Comparison of ENCODE assay signal across 9 cellular contexts in genomic region chr6:118639054-118639964, GRCh38. TPM values are rescaled to one million over a fixed set of nuclear protein-coding genes. Genes with fewer than 3 reads are reported as not detected.
DNase-seq lines count a peak whose midpoint lies in the region; ATAC-seq, FAIRE-seq and TF ChIP-seq lines count a peak whose summit lies in the region.
"Had no signal": no experiment of that assay in that cellular context is flagged by ENCODE, and none has a peak within 500 bp of the region (broad histone marks: within the 10 kb centered on the region; RNA-seq: fewer than 3 reads in every experiment).

No MANE protein-coding gene starts in this region.

- no peaks in the 10 kb centered on the region for H4K20me1 ChIP-seq in GM12878 (ENCODE audit: control insufficient read depth, insufficient read depth)

- WGBS in GM12878 (ENCODE audit: insufficient coverage, insufficient replicate concordance, low lambda C conversion rate, missing lambda C conversion rate), result 61% methylated on average over 4 of the region's 4 CpGs

- SMC1A ChIA-PET in GM12878 (lab: Charles Lee; ENCODE audit: uncharacterized antibody, unreplicated experiment), result interaction anchor here (0.6 to 1.1 kb wide), 7 partner anchors 10 to 96 kb away, joined by 3 to 5 read pairs (median 3); no protein-coding TSS in a partner anchor

- FAIRE-seq in GM12878 (lab: Jason Lieb, UNC), result peak; percentile 96

- RAD21 ChIA-PET in GM12878 (lab: Charles Lee; ENCODE audit: unreplicated experiment), result interaction anchor here (0.8 to 1.4 kb wide), 2 partner anchors 41 to 67 kb away, joined by 3 to 5 read pairs; no protein-coding TSS in a partner anchor

- DNase-seq in GM20000 (ENCODE audit: low spot score) (peak; percentile 23), GM12878 (ENCODE audit: low read depth, low spot score) (no peak), putamen (ENCODE audit: low spot score) (no peak), tibial artery (no peak)
- DNase-seq in activated effector memory CD4-positive, alpha-beta T cell treated with Interleukin-2 at 50 U/mL for 16 hours, result no peak
- no peak for DNase-seq in effector memory CD4-positive, alpha-beta T cell
- DNase-seq: NCI-H187 treated with DMSO at 0.1 percent for 48 hours had no signal

- peak; percentile 50 for ATAC-seq in GM18499 (IDR thresholded peaks at IDR 0.05; ENCODE audit: insufficient read depth, unreplicated experiment)
- peak; percentile 81 for ATAC-seq in HG03135 (IDR thresholded peaks at IDR 0.05; ENCODE audit: unreplicated experiment)
- peak; percentile 86 for ATAC-seq in GM12878

- POLR2A ChIA-PET in GM12878 (lab: Charles Lee), result interaction anchor here (0.5 to 1.5 kb wide), 2 partner anchors 12 to 70 kb away, joined by 4 to 5 read pairs; partner anchors contain the start of gene CEP85L

- H3K9me3 ChIP-seq in GM12878 (replicated peaks; ENCODE audit: control insufficient read depth, insufficient read depth, low read length) (no peaks in the 10 kb centered on the region), tibial artery (no peaks in the 10 kb centered on the region)
- no peaks in the 10 kb centered on the region for H3K9me3 ChIP-seq in effector memory CD4-positive, alpha-beta T cell (ENCODE audit: control insufficient read depth, low read length)

- peaks cover 5% of the 10 kb centered on the region; the same call in 1 of the 2 replicates for H3K4me1 ChIP-seq in GM12878 (ENCODE audit: control insufficient read depth, insufficient read depth, low read length)
- H3K4me1 ChIP-seq in tibial artery, result peaks cover 0 to 7% (median 0%) of the 10 kb centered on the region in 4 donors
- peaks cover 9% of the 10 kb centered on the region for H3K4me1 ChIP-seq in effector memory CD4-positive, alpha-beta T cell (ENCODE audit: control insufficient read depth, insufficient read depth, low read length, poor library complexity, severe bottlenecking)

- no peak for TF ChIP-seq RAD21 in GM12878 (IDR thresholded peaks at IDR 0.05; ENCODE audit: insufficient read depth, low read depth, low read length)

- H3K4me3 ChIP-seq in GM12878 (no peak overlapping the region), tibial artery (no peak overlapping the region)
- no peak overlapping the region for H3K4me3 ChIP-seq in effector memory CD4-positive, alpha-beta T cell (ENCODE audit: insufficient read depth, low read depth, low read length, poor library complexity, severe bottlenecking)

- no peak overlapping the region for H3K9ac ChIP-seq in GM12878 (ENCODE audit: control insufficient read depth, insufficient read depth, low read length)

- CTCF ChIA-PET in GM12878 (lab: Yijun Ruan, JAX), result interaction anchor here (0.6 to 1.8 kb wide), 6 partner anchors 12 to 965 kb away, joined by 3 to 5 read pairs (median 4); partner anchors contain the start of gene CEP85L

- H3K36me3 ChIP-seq in GM12878 (ENCODE audit: control insufficient read depth in 2 of 2, insufficient read depth in 2 of 2, low read length in 1 of 2) (no peaks in the 10 kb centered on the region), tibial artery (no peaks in the 10 kb centered on the region)
- no peaks in the 10 kb centered on the region for H3K36me3 ChIP-seq in effector memory CD4-positive, alpha-beta T cell (ENCODE audit: control insufficient read depth, insufficient read depth, low read length)

- no peak for TF ChIP-seq EP300 in GM12878 (IDR thresholded peaks at IDR 0.05; ENCODE audit: borderline replicate concordance in 1 of 2, control insufficient read depth in 1 of 2, low read depth in 2 of 2, low read length in 2 of 2)

- peaks cover 19% of the 10 kb centered on the region for H3K79me2 ChIP-seq in GM12878 (ENCODE audit: control insufficient read depth, insufficient read depth, low read length)

- no peak for TF ChIP-seq POLR2A in GM12878 (IDR thresholded peaks at IDR 0.05; ENCODE audit: low read depth, low read length)

- intact Hi-C loops in GM12878 (cut with micrococcal nuclease; ENCODE audit: unreplicated experiment) (no loop called here), tibial artery (cut with DNase I; ENCODE audit: low total_unique reads) (no loop called here)

- H3K27me3 ChIP-seq in GM12878 (replicated peaks in 1 of 2; ENCODE audit: control insufficient read depth in 2 of 2, insufficient read depth in 2 of 2, low read length in 1 of 2), result no peaks in the 10 kb centered on the region
- H3K27me3 ChIP-seq in tibial artery, result no peaks in the 10 kb centered on the region
- H3K27me3 ChIP-seq in effector memory CD4-positive, alpha-beta T cell (replicated peaks; ENCODE audit: control insufficient read depth, insufficient read depth, low read length, poor library complexity, severe bottlenecking), result no peaks in the 10 kb centered on the region

- no TSS peak for BruUV-seq in GM12878 (replicated peaks; lab: Mats Ljungman, UMichigan)

- in situ Hi-C loops in GM12878 (cut with MboI), result no loop called here

- H3K4me2 ChIP-seq in GM12878 (ENCODE audit: control insufficient read depth, insufficient read depth), result no peak overlapping the region; the same call in 1 of the 2 replicates

- no peak overlapping the region for H2AFZ ChIP-seq in GM12878 (ENCODE audit: control insufficient read depth, low read depth, low read length)

- no peak for TF ChIP-seq CTCF in GM20000 (IDR thresholded peaks at IDR 0.05; ENCODE audit: extremely low read depth, missing control alignments)
- TF ChIP-seq CTCF in GM12878 (IDR thresholded peaks at IDR 0.05 in 2 of 3, conservative IDR thresholded peaks at IDR 0.05 in 1 of 3; ENCODE audit: control insufficient read depth in 2 of 3, extremely low read depth in 1 of 3, insufficient read depth in 1 of 3, low read depth in 3 of 3, low read length in 3 of 3), result no peak
- TF ChIP-seq CTCF in tibial artery (IDR thresholded peaks at IDR 0.05), result no peak

- no peak overlapping the region for H3K27ac ChIP-seq in GM12878 (ENCODE audit: control insufficient read depth, insufficient read depth)
- no peak overlapping the region for H3K27ac ChIP-seq in tibial artery
- no peak overlapping the region for H3K27ac ChIP-seq in effector memory CD4-positive, alpha-beta T cell (ENCODE audit: insufficient read depth, low read length, poor library complexity, severe bottlenecking)

TF ChIP-seq in GM12878, 131 proteins besides CTCF, POLR2A, EP300 and RAD21:
- peak; percentile 72; the same call in 1 of the 2 replicates for TF ChIP-seq SPI1 (IDR thresholded peaks at IDR 0.05; ENCODE audit: borderline replicate concordance, insufficient read depth, low read depth, low read length)
- no peak for TF ChIP-seq MTA2 (IDR thresholded peaks at IDR 0.05; ENCODE audit: low read depth)
- 0 out of 4 replicates have a peak, but pooled peaks of 1 of the 2 experiments have one; percentile 18 for TF ChIP-seq IKZF2 (IDR thresholded peaks at IDR 0.05)

RNA-seq across cellular contexts. Expression of gene CEP85L, which starts 12.1 kb away (rescaled TPM):
- 57.2 and 58.3 TPM in 2 replicates for total RNA-seq in GM12878 (2013; cell fraction: nucleolus; rRNA removed)
- 7.1 and 8.1 TPM in 2 replicates for total RNA-seq in GM12878 (2014; rRNA removed)
- 10.4 and 11.0 TPM in 2 replicates for total RNA-seq in GM12878 (2014; rRNA removed; fragmentation: Illumina TruSeq; extraction: Trizol)
- total RNA-seq in GM12878 (2021), result 8.7 and 9.1 TPM in 2 replicates
- 3.6 TPM for polyA plus RNA-seq in GM12878 (2011; ENCODE audit: low read depth)
- 10.9 and 14.4 TPM in 2 replicates for polyA plus RNA-seq in GM12878 (2011; rRNA removed)
- polyA plus RNA-seq in GM12878 (2011; cell fraction: cytosol; rRNA removed), result 2.9 and 3.0 TPM in 2 replicates
- polyA plus RNA-seq in GM12878 (2011; cell fraction: nucleus; rRNA removed), result 11.1 and 17.3 TPM in 2 replicates
- 4.0 and 4.5 TPM in 2 replicates for polyA plus RNA-seq in GM12878 (2012)
- 4.8 and 6.5 TPM in 2 replicates for polyA plus RNA-seq in GM12878 (2014; fragmentation: Illumina TruSeq; extraction: Trizol)
- 1 to 10 TPM; 1.8 to 3.7 TPM for polyA plus RNA-seq in GM12878 (2014; fragmentation: Nextera tagmentation; extraction: Ambion mirVana)
- 3.1 and 4.2 TPM in 2 replicates for polyA plus RNA-seq in GM12878 (2014; rRNA removed)
- polyA plus RNA-seq in GM12878 (2016; fragmentation: Nextera tagmentation; extraction: Ambion mirVana), result 1 to 10 TPM; 7.1 to 8.8 TPM
- 38.6 and 84.4 TPM in 2 replicates for polyA minus RNA-seq in GM12878 (2011; rRNA and poly(A)+ RNA removed)
- polyA minus RNA-seq in GM12878 (2011; cell fraction: cytosol; rRNA and poly(A)+ RNA removed), result 7.9 and 8.6 TPM in 2 replicates
- 39.0 and 55.6 TPM in 2 replicates for polyA minus RNA-seq in GM12878 (2011; cell fraction: nucleus; rRNA and poly(A)+ RNA removed)
